In genomic region chr11:26847459-26847858, GRCh38 we compare ENCODE assay signal across 1 cellular context.
TF ChIP-seq lines count a peak whose summit lies in the region.

No MANE protein-coding gene starts in this region.

TF ChIP-seq in IMR-90, 13 proteins besides CTCF, POLR2A, EP300 and RAD21 (continued from another document):
- TF ChIP-seq RFX5 (IDR thresholded peaks at IDR 0.05; ENCODE audit: low read depth, low read length) (no peak), RCOR1 (IDR thresholded peaks at IDR 0.05; ENCODE audit: insufficient replicate concordance, low read length) (no peak), NFE2L2 (IDR thresholded peaks at IDR 0.05; ENCODE audit: low read depth, low read length) (no peak), CHD1 (IDR thresholded peaks at IDR 0.05; ENCODE audit: low read depth, low read length) (no peak), FOS (IDR thresholded peaks at IDR 0.05; ENCODE audit: low read depth, low read length) (no peak), SMC3 (IDR thresholded peaks at IDR 0.05; ENCODE audit: low read depth, low read length) (no peak), MAFK (IDR thresholded peaks at IDR 0.05; ENCODE audit: low read depth, low read length) (no peak)
